ENCODE assay signal across 19 cellular contexts in genomic region chr18:682833-683232, GRCh38. TPM values are rescaled to one million over a fixed set of nuclear protein-coding genes. Genes with fewer than 3 reads are reported as not detected.
DNase-seq lines count a peak whose midpoint lies in the region; ATAC-seq and TF ChIP-seq lines count a peak whose summit lies in the region.
"Had no signal": no experiment of that assay in that cellular context is flagged by ENCODE, and none has a peak within 500 bp of the region (broad histone marks: within the 10 kb centered on the region; RNA-seq: fewer than 3 reads in every experiment).

No MANE protein-coding gene starts in this region.

- no peaks in the 10 kb centered on the region for H3K9me2 ChIP-seq in Loucy (replicated peaks; ENCODE audit: low read depth, low read length)
- H3K9me2 ChIP-seq in hepatocyte (replicated peaks; ENCODE audit: insufficient read depth), result no peaks in the 10 kb centered on the region

- peaks cover 44% of the 10 kb centered on the region for H3K4me1 ChIP-seq in DND-41 (ENCODE audit: insufficient read depth, low read length)
- peaks cover 64% of the 10 kb centered on the region for H3K4me1 ChIP-seq in Loucy (ENCODE audit: insufficient read depth, low read length, poor library complexity, severe bottlenecking)
- peaks cover 15% of the 10 kb centered on the region for H3K4me1 ChIP-seq in hepatocyte (ENCODE audit: insufficient read depth)

- no peak overlapping the region for H3K4me3 ChIP-seq in DND-41 (ENCODE audit: low read depth in 1 of 2, low read length in 2 of 2)
- no peak overlapping the region for H3K4me3 ChIP-seq in Loucy (ENCODE audit: low read length, poor library complexity, severe bottlenecking)
- H3K4me3 ChIP-seq in hepatocyte, result no peak overlapping the region
- H3K4me3 ChIP-seq: GM23248 had no signal

- peaks cover 32% of the 10 kb centered on the region for H3K4me1 Mint-ChIP-seq in activated CD4-positive, alpha-beta memory T cell treated with anti-CD3 and anti-CD28 coated beads, Interleukin-2, amount 10 ng/mL, durations not matched to agents 7 days and 5 days
- peaks cover 15% of the 10 kb centered on the region for H3K4me1 Mint-ChIP-seq in activated CD4-positive, alpha-beta memory T cell treated with anti-CD3 and anti-CD28 coated beads for 36 hours (ENCODE audit: low read depth)

- no peak overlapping the region for H3K4me3 Mint-ChIP-seq in activated CD4-positive, alpha-beta memory T cell treated with anti-CD3 and anti-CD28 coated beads, Interleukin-2, amount 10 ng/mL, durations not matched to agents 7 days and 5 days
- no peak overlapping the region for H3K4me3 Mint-ChIP-seq in activated CD4-positive, alpha-beta memory T cell treated with anti-CD3 and anti-CD28 coated beads for 36 hours

- H3K9me3 Mint-ChIP-seq in activated CD4-positive, alpha-beta memory T cell treated with anti-CD3 and anti-CD28 coated beads, Interleukin-2, amount 10 ng/mL, durations not matched to agents 7 days and 5 days, result no peaks in the 10 kb centered on the region
- H3K9me3 Mint-ChIP-seq in activated CD4-positive, alpha-beta memory T cell treated with anti-CD3 and anti-CD28 coated beads for 36 hours, result no peaks in the 10 kb centered on the region

- peak overlapping the region; percentile 90 for H3K27ac Mint-ChIP-seq in activated CD4-positive, alpha-beta memory T cell treated with anti-CD3 and anti-CD28 coated beads, Interleukin-2, amount 10 ng/mL, durations not matched to agents 7 days and 5 days
- no peak overlapping the region for H3K27ac Mint-ChIP-seq in activated CD4-positive, alpha-beta memory T cell treated with anti-CD3 and anti-CD28 coated beads for 36 hours

- POLR2A ChIA-PET in activated CD4-positive, alpha-beta memory T cell treated with anti-CD3 and anti-CD28 coated beads, Interleukin-2, amount 10 ng/mL, durations not matched to agents 7 days and 5 days (lab: Charles Lee), result interaction anchor here (1.1 to 11.9 kb wide), 7 partner anchors 9 to 130 kb away, joined by 3 to 144 read pairs (median 6); partner anchors contain the start of genes ENOSF1 and TYMS
- POLR2A ChIA-PET in activated CD4-positive, alpha-beta memory T cell treated with anti-CD3 and anti-CD28 coated beads for 36 hours (lab: Charles Lee), result interaction anchor here (1.2 to 2.0 kb wide), 3 partner anchors 8 to 28 kb away, joined by 3 to 9 read pairs (median 3); partner anchors contain the start of gene TYMS

- no peak for DNase-seq in activated CD4-positive, alpha-beta memory T cell treated with anti-CD3 and anti-CD28 coated beads, Interleukin-2, amount 10 ng/mL, durations not matched to agents 7 days and 5 days
- DNase-seq in activated CD4-positive, alpha-beta memory T cell treated with anti-CD3 and anti-CD28 coated beads for 36 hours, result no peak
- DNase-seq in DND-41 (no peak), hepatocyte (ENCODE audit: low spot score) (no peak), hippocampal formation (lab: John Stamatoyannopoulos, UW) (no peak)
- DNase-seq: C1 segment of cervical spinal cord, GDM1, GM23248, Karpas-422, NCI-H1105 treated with DMSO at 0.1 percent for 48 hours, NCI-H187, NCI-H226, NCI-H524 treated with DMSO at 0.1 percent for 48 hours had no signal

- ATAC-seq in DND-41 (ENCODE audit: insufficient read depth, low read depth) (no peak), HG02970 (IDR thresholded peaks at IDR 0.05; ENCODE audit: low FRiP score, unreplicated experiment) (no peak), HG03521 (IDR thresholded peaks at IDR 0.05; ENCODE audit: unreplicated experiment) (no peak)
- ATAC-seq: HCT116, Panc1, Right ventricle myocardium inferior had no signal

- peak overlapping the region; percentile 48 for H3K9ac ChIP-seq in DND-41 (ENCODE audit: low read depth, low read length)
- H3K9ac ChIP-seq in Loucy (ENCODE audit: low read depth, low read length, poor library complexity, severe bottlenecking), result peak overlapping the region; percentile 58
- H3K9ac ChIP-seq: GM23248 had no signal

- CTCF ChIA-PET in activated CD4-positive, alpha-beta memory T cell treated with anti-CD3 and anti-CD28 coated beads, Interleukin-2, amount 10 ng/mL, durations not matched to agents 7 days and 5 days (lab: Charles Lee), result interaction anchor here (0.6 to 2.2 kb wide), 7 partner anchors 16 to 148 kb away, joined by 3 to 11 read pairs (median 4); partner anchors contain the start of genes ENOSF1 and TYMS
- CTCF ChIA-PET in activated CD4-positive, alpha-beta memory T cell treated with anti-CD3 and anti-CD28 coated beads for 36 hours (lab: Charles Lee), result interaction anchor here (0.7 to 1.2 kb wide), 3 partner anchors 30 to 148 kb away, joined by 5 to 8 read pairs (median 5); partner anchors contain the start of gene ENOSF1

- H3K4me2 ChIP-seq in DND-41 (ENCODE audit: insufficient read depth, low read length) (no peak overlapping the region), Loucy (ENCODE audit: low read depth, low read length, poor library complexity, severe bottlenecking) (peak overlapping the region; percentile 25), hepatocyte (peak overlapping the region; percentile 37)

- H2AFZ ChIP-seq in DND-41 (ENCODE audit: low read depth, low read length), result peak overlapping the region; percentile 51; the same call in 1 of the 2 replicates
- H2AFZ ChIP-seq in Loucy (ENCODE audit: low read length), result peak overlapping the region; percentile 61; the same call in 1 of the 2 replicates
- no peak overlapping the region for H2AFZ ChIP-seq in hepatocyte
- H2AFZ ChIP-seq: GM23248 had no signal

- H3F3A ChIP-seq in Loucy (ENCODE audit: low read depth), result peaks cover 6% of the 10 kb centered on the region; the same call in 1 of the 2 replicates

- TF ChIP-seq CTCF in DND-41 (IDR thresholded peaks at IDR 0.05; ENCODE audit: borderline replicate concordance, extremely low read depth, low read length, poor library complexity, severe bottlenecking) (no peak), Loucy (conservative IDR thresholded peaks at IDR 0.05; ENCODE audit: low read length) (no peak), hepatocyte (IDR thresholded peaks at IDR 0.05; ENCODE audit: poor library complexity) (no peak)

- no peaks in the 10 kb centered on the region for H3K27me3 Mint-ChIP-seq in activated CD4-positive, alpha-beta memory T cell treated with anti-CD3 and anti-CD28 coated beads, Interleukin-2, amount 10 ng/mL, durations not matched to agents 7 days and 5 days
- H3K27me3 Mint-ChIP-seq in activated CD4-positive, alpha-beta memory T cell treated with anti-CD3 and anti-CD28 coated beads for 36 hours, result no peaks in the 10 kb centered on the region

- H3K9me3 ChIP-seq in DND-41 (ENCODE audit: insufficient read depth, low read length, severe bottlenecking), result no peaks in the 10 kb centered on the region
- H3K9me3 ChIP-seq in Loucy (ENCODE audit: insufficient read depth, low read depth, low read length), result no peaks in the 10 kb centered on the region
- no peaks in the 10 kb centered on the region for H3K9me3 ChIP-seq in hepatocyte (ENCODE audit: low read depth)

- H3K79me2 ChIP-seq in DND-41 (ENCODE audit: insufficient read depth, low read length) (no peaks in the 10 kb centered on the region), Loucy (ENCODE audit: insufficient read depth, low read length) (no peaks in the 10 kb centered on the region), hepatocyte (no peaks in the 10 kb centered on the region)

- H3K36me3 Mint-ChIP-seq in activated CD4-positive, alpha-beta memory T cell treated with anti-CD3 and anti-CD28 coated beads, Interleukin-2, amount 10 ng/mL, durations not matched to agents 7 days and 5 days (ENCODE audit: low read depth), result peaks cover 74% of the 10 kb centered on the region
- H3K36me3 Mint-ChIP-seq in activated CD4-positive, alpha-beta memory T cell treated with anti-CD3 and anti-CD28 coated beads for 36 hours, result peaks cover 55% of the 10 kb centered on the region

- H3K27ac ChIP-seq in DND-41 (ENCODE audit: low read length), result peak overlapping the region; percentile 90
- peak overlapping the region; percentile 92 for H3K27ac ChIP-seq in hepatocyte
- H3K27ac ChIP-seq: GM23248 had no signal

- H3K36me3 ChIP-seq in DND-41 (ENCODE audit: insufficient read depth, low read length), result peaks cover 11% of the 10 kb centered on the region; the same call in 1 of the 2 replicates
- no peaks in the 10 kb centered on the region for H3K36me3 ChIP-seq in Loucy (ENCODE audit: insufficient read depth, low read length)
- H3K36me3 ChIP-seq in hepatocyte (replicated peaks; ENCODE audit: insufficient read depth, low read depth), result no peaks in the 10 kb centered on the region

- H3K27me3 ChIP-seq in DND-41 (ENCODE audit: insufficient read depth, low read length, poor library complexity) (no peaks in the 10 kb centered on the region), Loucy (ENCODE audit: insufficient read depth, low read length, poor library complexity, severe bottlenecking) (no peaks in the 10 kb centered on the region), hepatocyte (no peaks in the 10 kb centered on the region)

- intact Hi-C loops in activated CD4-positive, alpha-beta memory T cell treated with anti-CD3 and anti-CD28 coated beads for 36 hours (cut with micrococcal nuclease), result loop anchor here (1.0 kb wide), 3 partner anchors 25 to 129 kb away; partner anchors contain the start of gene YES1

- H4K20me1 ChIP-seq in DND-41 (ENCODE audit: insufficient read depth, low read length) (no peaks in the 10 kb centered on the region), Loucy (ENCODE audit: insufficient read depth, low read length, poor library complexity, severe bottlenecking) (no peaks in the 10 kb centered on the region), hepatocyte (ENCODE audit: insufficient read depth, poor library complexity, severe bottlenecking) (no peaks in the 10 kb centered on the region)

RNA-seq across cellular contexts. Expression of gene TYMS, which starts 25.4 kb away (rescaled TPM):
- 100 to 1,000 TPM; 279 to 288 TPM for total RNA-seq in activated CD4-positive, alpha-beta memory T cell treated with anti-CD3 and anti-CD28 coated beads, Interleukin-2, amount 10 ng/mL, durations not matched to agents 7 days and 5 days
- total RNA-seq in activated CD4-positive, alpha-beta memory T cell treated with anti-CD3 and anti-CD28 coated beads for 36 hours, result 100 to 1,000 TPM; 281 to 287 TPM
- total RNA-seq in hepatocyte, result 15.1 and 16.9 TPM in 2 replicates
- 39.8 and 49.1 TPM in 2 replicates for polyA plus RNA-seq in hepatocyte

RNA-seq across cellular contexts. Expression of gene ENOSF1, which starts 29.6 kb away (rescaled TPM):
- 10 to 100 TPM; 65.3 to 67.1 TPM for total RNA-seq in activated CD4-positive, alpha-beta memory T cell treated with anti-CD3 and anti-CD28 coated beads, Interleukin-2, amount 10 ng/mL, durations not matched to agents 7 days and 5 days
- total RNA-seq in activated CD4-positive, alpha-beta memory T cell treated with anti-CD3 and anti-CD28 coated beads for 36 hours, result 10 to 100 TPM; 59.1 to 61.2 TPM
- 42.5 and 44.5 TPM in 2 replicates for total RNA-seq in hepatocyte
- 41.0 and 41.6 TPM in 2 replicates for polyA plus RNA-seq in hepatocyte

Comparison
In these comparisons a context has a peak if more than half of its experiments do, and no peak if none do; other contexts are left out.
1. RNA of gene TYMS, which starts 25.4 kb away (total RNA-seq): 279 to 288 TPM in activated CD4-positive, alpha-beta memory T cell treated with anti-CD3 and anti-CD28 coated beads, Interleukin-2, amount 10 ng/mL, durations not matched to agents 7 days and 5 days and 281 to 287 TPM in activated CD4-positive, alpha-beta memory T cell treated with anti-CD3 and anti-CD28 coated beads for 36 hours; 15.1 to 16.9 TPM in hepatocyte; every median in the first group is over 10 times any median in the second.